Comparison of ENCODE assay signal across 8 cellular contexts in genomic region chr4:84964995-84965557, GRCh38. TPM values are rescaled to one million over a fixed set of nuclear protein-coding genes. Genes with fewer than 3 reads are reported as not detected.
DNase-seq lines count a peak whose midpoint lies in the region; ATAC-seq, FAIRE-seq and TF ChIP-seq lines count a peak whose summit lies in the region.

No MANE protein-coding gene starts in this region.

- no peaks in the 10 kb centered on the region for H3K36me3 ChIP-seq in H1 (ENCODE audit: control insufficient read depth in 2 of 4, insufficient read depth in 4 of 4, low read length in 3 of 4)

- H3K14ac ChIP-seq in H1 (ENCODE audit: insufficient read length), result no peak overlapping the region

- peaks cover 6 to 16% (median 14%) of the 10 kb centered on the region in 4 donors for H3K4me1 Mint-ChIP-seq in naive thymus-derived CD8-positive, alpha-beta T cell

- H3K9me3 Mint-ChIP-seq in naive thymus-derived CD8-positive, alpha-beta T cell, result peaks cover 0 to 3% (median 0%) of the 10 kb centered on the region in 9 donors

- H3K4me3 Mint-ChIP-seq in naive thymus-derived CD8-positive, alpha-beta T cell, result peak overlapping the region in 9 of 10 donors; percentile 16 to 72 (median 66)

- CTCF ChIA-PET in AG04449 (lab: Yijun Ruan, JAX) (interaction anchor here (0.7 to 2.2 kb wide), 3 partner anchors 42 to 215 kb away, joined by 3 to 33 read pairs (median 4); no protein-coding TSS in a partner anchor), H1 (lab: Charles Lee; ENCODE audit: partially characterized antibody) (no interaction called here)

- ATAC-seq in naive thymus-derived CD8-positive, alpha-beta T cell, result no peak
- no peak for ATAC-seq in HG03159 (IDR thresholded peaks at IDR 0.05; ENCODE audit: unreplicated experiment)

- H3K4me2 ChIP-seq in H1 (ENCODE audit: insufficient read depth in 1 of 2, low read depth in 2 of 2, low read length in 2 of 2), result peak overlapping the region; percentile 69 to 83

- DNase-seq in AG04449 (ENCODE audit: low read depth, low spot score), result no peak
- DNase-seq in LNCaP clone FGC (ENCODE audit: low read depth), result no peak
- no peak for DNase-seq in H1 (ENCODE audit: low read depth in 1 of 2, low spot score in 2 of 2)
- no peak for DNase-seq in naive thymus-derived CD8-positive, alpha-beta T cell
- no peak for DNase-seq in NCI-H2171 treated with DMSO at 0.1 percent for 48 hours (lab: John Stamatoyannopoulos, UW)
- DNase-seq in activated gamma-delta T cell (lab: John Stamatoyannopoulos, UW), result no peak
- no peak for DNase-seq in midbrain (lab: John Stamatoyannopoulos, UW)

- H2BK120ac ChIP-seq in H1 (replicated peaks; ENCODE audit: low read depth, low read length), result no peak overlapping the region

- H4K20me1 ChIP-seq in H1 (replicated peaks in 1 of 2; ENCODE audit: control insufficient read depth in 1 of 2, insufficient read depth in 2 of 2, low read length in 2 of 2), result peaks cover 0 to 2% of the 10 kb centered on the region in 2 experiments

- H3K27ac ChIP-seq in H1 (ENCODE audit: low read depth, low read length), result peak overlapping the region; percentile 87; the same call in 1 of the 2 replicates

- H2BK5ac ChIP-seq in H1 (ENCODE audit: low read depth, low read length), result no peak overlapping the region

- H4K91ac ChIP-seq in H1 (replicated peaks; ENCODE audit: insufficient read length, low read length), result no peak overlapping the region

- POLR2A ChIA-PET in AG04449 (lab: Yijun Ruan, JAX), result no interaction called here
- POLR2A ChIA-PET in H1 (lab: Charles Lee; ENCODE audit: partially characterized antibody), result interaction anchor here (1.6 to 2.0 kb wide), 3 partner anchors 9 to 217 kb away, joined by 7 to 15 read pairs (median 7); no protein-coding TSS in a partner anchor
- POLR2A ChIA-PET in naive thymus-derived CD8-positive, alpha-beta T cell (lab: Charles Lee), result no interaction called here

- TF ChIP-seq EP300 in H1 (IDR thresholded peaks at IDR 0.05; ENCODE audit: borderline replicate concordance in 1 of 2, low read depth in 2 of 2, low read length in 2 of 2), result no peak

- peak overlapping the region in 1 of 10 donors; percentile 14 for H3K27ac Mint-ChIP-seq in naive thymus-derived CD8-positive, alpha-beta T cell

- H3K79me1 ChIP-seq in H1 (ENCODE audit: low read depth, low read length), result peaks cover 2% of the 10 kb centered on the region; the same call in 1 of the 2 replicates

- no peak for TF ChIP-seq POLR2A in H1 (IDR thresholded peaks at IDR 0.05; ENCODE audit: control extremely low read depth in 1 of 2, low read depth in 2 of 2, low read length in 2 of 2)

- H3K27me3 Mint-ChIP-seq in naive thymus-derived CD8-positive, alpha-beta T cell, result peaks cover 25 to 59% (median 38%) of the 10 kb centered on the region in 5 donors

- no peak overlapping the region for H2AK5ac ChIP-seq in H1 (ENCODE audit: low read depth, low read length)

- no peaks in the 10 kb centered on the region for H3K9me3 ChIP-seq in H1 (ENCODE audit: insufficient read depth in 2 of 2, low read depth in 1 of 2, low read length in 1 of 2)

- H4K8ac ChIP-seq in H1 (ENCODE audit: extremely low read depth, insufficient read depth, low read length), result no peak overlapping the region

- H3K4ac ChIP-seq in H1 (replicated peaks; ENCODE audit: insufficient read length, low read depth, low read length), result no peak overlapping the region

- H2BK12ac ChIP-seq in H1 (ENCODE audit: low read depth, low read length), result no peak overlapping the region

- peak overlapping the region; percentile 0 for H3K56ac ChIP-seq in H1 (replicated peaks; ENCODE audit: insufficient read length, low read depth, low read length)

- no peak overlapping the region for H2BK20ac ChIP-seq in H1 (ENCODE audit: low read length)

- H3K9ac ChIP-seq in H1 (replicated peaks in 1 of 4; ENCODE audit: extremely low read depth in 1 of 4, low read depth in 3 of 4, low read length in 3 of 4), result peak overlapping the region; percentile 68 to 89 (median 78)

- no peaks in the 10 kb centered on the region for H3K27me3 ChIP-seq in H1 (replicated peaks in 1 of 4; ENCODE audit: control insufficient read depth in 3 of 4, extremely low read depth in 1 of 4, insufficient read depth in 3 of 4, low read length in 3 of 4)

- H2BK15ac ChIP-seq in H1 (ENCODE audit: low read length), result no peak overlapping the region

- H3K36me3 Mint-ChIP-seq in naive thymus-derived CD8-positive, alpha-beta T cell, result peaks cover 0 to 10% (median 7%) of the 10 kb centered on the region in 3 donors

- H4K5ac ChIP-seq in H1 (ENCODE audit: insufficient read length, low read depth, low read length), result peak overlapping the region; percentile 10

- no peak for TF ChIP-seq RAD21 in H1 (IDR thresholded peaks at IDR 0.05 in 1 of 2, conservative IDR thresholded peaks at IDR 0.05 in 1 of 2; ENCODE audit: low read depth in 2 of 2, low read length in 2 of 2)

- H3K18ac ChIP-seq in H1 (ENCODE audit: extremely low read depth, low read length), result no peak overlapping the region

- peaks cover 0 to 6% (median 1%) of the 10 kb centered on the region in 4 experiments; a peak in 2 of 7 replicates for H3K4me1 ChIP-seq in H1 (replicated peaks in 1 of 4; ENCODE audit: control insufficient read depth in 3 of 4, insufficient read depth in 4 of 4, low read length in 3 of 4)

- H2AFZ ChIP-seq in H1 (ENCODE audit: low read length), result no peak overlapping the region; the same call in 1 of the 2 replicates

- TF ChIP-seq CTCF in AG04449 (IDR thresholded peaks at IDR 0.05; ENCODE audit: insufficient read depth, low read length, missing control alignments) (no peak), LNCaP clone FGC (IDR thresholded peaks at IDR 0.05; ENCODE audit: control insufficient read depth, extremely low read depth, insufficient read depth) (no peak), H1 (IDR thresholded peaks at IDR 0.05; ENCODE audit: control extremely low read depth in 1 of 3, insufficient read depth in 1 of 3, low read depth in 1 of 3, low read length in 3 of 3) (no peak)

- WGBS in H1 (ENCODE audit: extremely low coverage in 1 of 2, insufficient coverage in 1 of 2, insufficient read length in 1 of 2, insufficient replicate concordance in 2 of 2, low coverage in 1 of 2, low lambda C conversion rate in 2 of 2, missing lambda C conversion rate in 1 of 2), 2 experiments, result 68% methylated on average over 6 of the region's 6 CpGs; no CpG with 5 or more reads in 1 of the 2 experiments

- H3K23me2 ChIP-seq in H1 (ENCODE audit: low read depth, low read length), result peaks cover 4% of the 10 kb centered on the region; the same call in 1 of the 2 replicates

- no peak for FAIRE-seq in H1 (lab: Jason Lieb, UNC)

- H3K23ac ChIP-seq in H1 (ENCODE audit: insufficient read length), result no peak overlapping the region

- H3K4me3 ChIP-seq in AG04449 (ENCODE audit: low read depth, low read length) (peak overlapping the region; percentile 76), LNCaP clone FGC (ENCODE audit: low read depth, low read length) (peak overlapping the region; percentile 73), H1 (ENCODE audit: extremely low read depth in 1 of 4, insufficient read depth in 2 of 4, low read depth in 3 of 4, low read length in 4 of 4) (peak overlapping the region; percentile 55 to 94 (median 84))

- peaks cover 0 to 54% of the 10 kb centered on the region in 2 experiments; a peak in 3 of 4 replicates for H3K79me2 ChIP-seq in H1 (ENCODE audit: control insufficient read depth in 1 of 2, insufficient read depth in 2 of 2, low read length in 2 of 2)

TF ChIP-seq in H1, 55 proteins besides CTCF, POLR2A, EP300 and RAD21:
- TF ChIP-seq JUND (IDR thresholded peaks at IDR 0.05; ENCODE audit: low read length) (no peak), PHF8 (conservative IDR thresholded peaks at IDR 0.05; ENCODE audit: low read depth, low read length) (no peak), CEBPB (IDR thresholded peaks at IDR 0.05; ENCODE audit: low read depth, low read length) (no peak), POLR2AphosphoS5 (IDR thresholded peaks at IDR 0.05; ENCODE audit: low read depth, low read length) (no peak), SP1 (IDR thresholded peaks at IDR 0.05; ENCODE audit: low read depth, low read length) (no peak), ASH2L (IDR thresholded peaks at IDR 0.05; ENCODE audit: low read length) (no peak), EGR1 (IDR thresholded peaks at IDR 0.05; ENCODE audit: borderline replicate concordance, low read depth, low read length) (no peak)

RNA-seq across cellular contexts. Expression of gene WDFY3, which starts 1.4 kb away (rescaled TPM):
- 50.7 and 62.4 TPM in 2 replicates for total RNA-seq in H1 (2021; fragmentation: NEBNext Ultra II Directional; extraction: Animal tissue kit (Norgen Biotek cat#: 25700))
- 23.1 and 25.6 TPM in 2 replicates for polyA plus RNA-seq in H1 (2011; rRNA removed)
- polyA plus RNA-seq in H1 (2011; cell fraction: cytosol; rRNA removed), result 18.8 TPM
- polyA plus RNA-seq in H1 (2011; cell fraction: nucleus; rRNA removed), result 41.0 TPM
- 12.9 to 22.3 TPM (median 18.0 TPM) in 4 replicates for polyA plus RNA-seq in H1 (2012, experiment 1 of 2)
- 1.5 TPM for polyA plus RNA-seq in H1 (2012, experiment 2 of 2)
- 30.3 TPM for polyA plus RNA-seq in H1 (2013, experiment 1 of 2)
- polyA plus RNA-seq in H1 (2013, experiment 2 of 2), result 23.5 TPM
- polyA minus RNA-seq in H1 (2011; rRNA and poly(A)+ RNA removed), result 182 and 266 TPM in 2 replicates
- polyA minus RNA-seq in H1 (2011; cell fraction: cytosol; rRNA and poly(A)+ RNA removed), result 62.2 TPM
- 274 TPM for polyA minus RNA-seq in H1 (2011; cell fraction: nucleus; rRNA and poly(A)+ RNA removed)
- 1 to 10 TPM in 1 of 2 experiments, under 1 TPM in 1; 0.70 to 1.0 TPM for total RNA-seq in naive thymus-derived CD8-positive, alpha-beta T cell
- under 1 TPM in 1 of 3 donors, not detected in 2; 0.02 TPM for polyA plus RNA-seq in naive thymus-derived CD8-positive, alpha-beta T cell

Comparison
In these comparisons a context has a peak if more than half of its experiments do, and no peak if none do; other contexts are left out.
1. RNA of gene WDFY3, which starts 1.4 kb away (total RNA-seq): 50.7 to 62.4 TPM in H1; 0.70 to 1.0 TPM in naive thymus-derived CD8-positive, alpha-beta T cell; every median in the first group is over 10 times any median in the second.
2. Peak in every context shown above with its lines, with median percentiles within 50 percentile points of each other: H3K4me3 ChIP-seq.